Comparison of ENCODE assay signal across 16 cellular contexts in the genomic region with DNA sequence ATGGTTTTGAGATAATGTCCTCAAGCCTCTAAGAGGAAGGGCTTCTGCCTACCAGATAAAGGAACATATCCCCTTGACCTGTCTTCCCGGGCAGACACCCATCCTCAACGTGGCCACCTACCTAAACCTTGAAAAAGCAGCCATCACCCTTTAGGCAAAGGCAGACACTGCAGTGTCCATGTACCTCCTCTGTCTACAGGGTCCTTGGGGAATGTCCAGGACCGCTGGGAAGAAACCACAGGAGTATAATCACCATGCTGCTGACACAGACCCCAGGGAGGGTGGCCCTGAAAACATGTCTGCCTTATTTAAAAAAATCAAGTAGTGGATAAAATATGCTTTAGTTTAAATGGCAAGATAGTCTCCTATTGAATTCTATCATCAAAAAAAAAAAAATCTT. TPM values are rescaled to one million over a fixed set of nuclear protein-coding genes. Genes with fewer than 3 reads are reported as not detected.
DNase-seq lines count a peak whose midpoint lies in the region; ATAC-seq and TF ChIP-seq lines count a peak whose summit lies in the region.
"Had no signal": no experiment of that assay in that cellular context is flagged by ENCODE, and none has a peak within 500 bp of the region (broad histone marks: within the 10 kb centered on the region; RNA-seq: fewer than 3 reads in every experiment).

No MANE protein-coding gene starts in this region.

- ATAC-seq in right cardiac atrium (peak in 1 of 2 donors; percentile 4), GM19324 (IDR thresholded peaks at IDR 0.05; ENCODE audit: low FRiP score, unreplicated experiment) (no peak), GM19395 (IDR thresholded peaks at IDR 0.05; ENCODE audit: unreplicated experiment) (no peak)
- ATAC-seq in activated CD4-positive, CD25-positive, alpha-beta regulatory T cell treated with anti-CD3 and anti-CD28 coated beads, Interleukin-2, amount 50 U/mL, for 24 hours, result no peak
- ATAC-seq: stimulated activated memory B cell treated with anti-CD40 and anti-IgM and Interleukin-4, amounts not matched to agents 10 μg/mL and 1 μg/mL and 100 μg/mL, for 72 hours had no signal

- 32% methylated on average over 3 of the region's 3 CpGs for WGBS in right cardiac atrium
- WGBS in suprapubic skin, result 36% methylated on average over 3 of the region's 3 CpGs

- H3K27me3 Mint-ChIP-seq in brain, result no peaks in the 10 kb centered on the region
- H3K27me3 Mint-ChIP-seq: stimulated activated memory B cell treated with anti-CD40 and anti-IgM and Interleukin-4, amounts not matched to agents 10 μg/mL and 1 μg/mL and 100 μg/mL, for 72 hours had no signal

- H3K27me3 ChIP-seq in HUES48 (ENCODE audit: control insufficient read depth, insufficient read depth, low read length) (no peaks in the 10 kb centered on the region), right cardiac atrium (ENCODE audit: control insufficient read depth, insufficient read depth) (no peaks in the 10 kb centered on the region), suprapubic skin (no peaks in the 10 kb centered on the region)

- intact Hi-C loops in right cardiac atrium (cut with DNase I), result no loop called here

- H3K9me3 ChIP-seq in HUES48 (ENCODE audit: control insufficient read depth, insufficient read depth, low read length) (no peaks in the 10 kb centered on the region), right cardiac atrium (ENCODE audit: control insufficient read depth, low read length) (no peaks in the 10 kb centered on the region), suprapubic skin (no peaks in the 10 kb centered on the region)
- H3K9me3 ChIP-seq: prostate gland had no signal

- H3K27ac ChIP-seq in HUES48 (ENCODE audit: low read depth, low read length), result peak overlapping the region; percentile 34
- peak overlapping the region; percentile 88 for H3K27ac ChIP-seq in right cardiac atrium (ENCODE audit: low read length)
- H3K27ac ChIP-seq in suprapubic skin, result peak overlapping the region; percentile 69
- H3K27ac ChIP-seq: C4-2B, prostate gland, SK-N-MC had no signal

- no peak for TF ChIP-seq EP300 in suprapubic skin (IDR thresholded peaks at IDR 0.05)

- DNase-seq in right cardiac atrium (no peak), suprapubic skin (ENCODE audit: low spot score in 2 of 2) (no peak), GDM1 (lab: John Stamatoyannopoulos, UW) (no peak)
- DNase-seq: activated CD4-positive, CD25-positive, alpha-beta regulatory T cell; activated T-cell treated with anti-CD3 and anti-CD28 coated beads for 4 hours; effector CD8-positive, alpha-beta T cell; midbrain had no signal

- peaks cover 34% of the 10 kb centered on the region for H3K4me1 ChIP-seq in HUES48 (ENCODE audit: control insufficient read depth, insufficient read depth, low read length)
- peaks cover 38% of the 10 kb centered on the region for H3K4me1 ChIP-seq in right cardiac atrium (ENCODE audit: control insufficient read depth, insufficient read depth, low read length)
- peaks cover 91% of the 10 kb centered on the region for H3K4me1 ChIP-seq in suprapubic skin

- peak overlapping the region in 4 of 5 experiments; percentile 69 to 94 (median 78) for H3K27ac Mint-ChIP-seq in brain
- H3K27ac Mint-ChIP-seq: stimulated activated memory B cell treated with anti-CD40 and anti-IgM and Interleukin-4, amounts not matched to agents 10 μg/mL and 1 μg/mL and 100 μg/mL, for 72 hours had no signal

- H3K4me3 Mint-ChIP-seq in brain, result peak overlapping the region in 1 of 5 experiments; percentile 46
- H3K4me3 Mint-ChIP-seq: stimulated activated memory B cell treated with anti-CD40 and anti-IgM and Interleukin-4, amounts not matched to agents 10 μg/mL and 1 μg/mL and 100 μg/mL, for 72 hours had no signal

- H3K9me3 Mint-ChIP-seq in brain, result peaks cover 0 to 2% (median 0%) of the 10 kb centered on the region in 5 experiments
- H3K9me3 Mint-ChIP-seq: stimulated activated memory B cell treated with anti-CD40 and anti-IgM and Interleukin-4, amounts not matched to agents 10 μg/mL and 1 μg/mL and 100 μg/mL, for 72 hours had no signal

- H3K9ac ChIP-seq in HUES48 (ENCODE audit: low read depth, low read length), result no peak overlapping the region

- peaks cover 85% of the 10 kb centered on the region for H3K4me1 Mint-ChIP-seq in brain

- TF ChIP-seq POLR2A in suprapubic skin (IDR thresholded peaks at IDR 0.05), result no peak

- H3K36me3 ChIP-seq in HUES48 (ENCODE audit: control insufficient read depth, insufficient read depth, low read length), result no peaks in the 10 kb centered on the region
- H3K36me3 ChIP-seq in suprapubic skin, result no peaks in the 10 kb centered on the region
- H3K36me3 ChIP-seq: prostate gland had no signal

- H3K36me3 Mint-ChIP-seq in brain, result peaks cover 3% of the 10 kb centered on the region

- no peak overlapping the region for H3K4me3 ChIP-seq in HUES48 (ENCODE audit: low read depth, low read length)
- no peak overlapping the region for H3K4me3 ChIP-seq in right cardiac atrium (ENCODE audit: low read length)
- H3K4me3 ChIP-seq in suprapubic skin, result no peak overlapping the region
- H3K4me3 ChIP-seq: prostate gland, SK-N-MC had no signal

- TF ChIP-seq CTCF in brain (conservative IDR thresholded peaks at IDR 0.05) (no peak), suprapubic skin (IDR thresholded peaks at IDR 0.05) (no peak)

RNA-seq across cellular contexts. Expression of a gene that starts 16.6 kb away (rescaled TPM):
- polyA plus RNA-seq in brain (ENCODE audit: insufficient read depth, low read depth, low replicate concordance) (14.4 TPM), right cardiac atrium (10.1 TPM)
- total RNA-seq in right cardiac atrium (10 to 100 TPM; 12.5 to 17.4 (median 15.0) TPM), suprapubic skin (10 to 100 TPM; 15.9 to 49.6 (median 30.8) TPM)

Comparison
In these comparisons a context has a peak if more than half of its experiments do, and no peak if none do; other contexts are left out.
1. H3K27ac ChIP-seq: peak in every context shown above with its lines; median percentile 88 in right cardiac atrium; 69 in suprapubic skin; 34 in HUES48.